In the genomic region with DNA sequence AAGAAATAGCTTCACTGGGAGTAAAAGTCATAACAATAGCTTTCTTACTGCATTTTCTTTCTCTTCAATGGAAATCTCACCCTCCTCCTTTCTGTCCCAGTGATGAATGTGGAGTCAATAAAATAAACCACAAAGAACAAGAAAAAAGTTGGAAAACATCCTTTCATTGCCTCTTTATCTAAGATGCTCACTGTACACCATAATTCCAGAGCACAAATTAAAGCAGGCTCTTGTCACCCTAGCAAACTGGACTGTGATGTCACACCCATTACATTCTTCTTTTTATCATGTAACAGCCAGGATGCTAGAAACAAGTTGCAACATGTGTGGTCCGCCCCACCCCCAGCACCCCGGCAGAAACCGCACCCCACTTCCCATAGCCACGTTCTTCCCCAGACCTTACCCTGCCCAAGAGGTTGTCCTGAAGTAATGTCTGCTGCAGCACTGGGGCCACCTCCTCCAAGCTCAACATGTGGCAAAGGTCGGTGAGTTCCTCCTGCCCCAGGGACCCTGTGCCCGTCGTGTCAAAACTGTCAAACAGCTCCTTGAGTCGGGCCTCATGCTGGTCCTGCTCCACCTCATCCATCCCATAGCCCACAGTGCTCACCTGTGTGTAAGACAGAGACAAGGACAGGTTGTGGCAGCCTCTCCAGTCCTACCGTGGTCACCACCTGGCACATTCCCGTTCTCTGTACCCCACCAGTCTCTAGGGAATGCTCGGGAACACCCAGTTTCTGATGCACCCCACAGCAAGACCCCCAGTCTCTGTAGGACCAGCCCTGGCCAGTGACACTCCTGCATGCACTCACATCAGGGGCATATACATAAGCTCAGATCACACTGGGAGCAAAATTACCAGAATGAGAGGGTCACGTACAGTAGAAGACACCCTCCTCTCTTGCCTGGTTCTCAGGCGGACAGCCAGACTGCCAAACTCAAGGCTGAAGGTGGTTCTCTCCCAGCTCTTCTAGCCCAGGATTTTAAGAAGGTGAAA, we compare ENCODE assay signal across 1 cellular context.
TF ChIP-seq lines count a peak whose summit lies in the region.

No MANE protein-coding gene starts in this region.

TF ChIP-seq in GM12878, 131 proteins besides CTCF, POLR2A, EP300 and RAD21 (continued from another document):
- TF ChIP-seq, protein P1, sequence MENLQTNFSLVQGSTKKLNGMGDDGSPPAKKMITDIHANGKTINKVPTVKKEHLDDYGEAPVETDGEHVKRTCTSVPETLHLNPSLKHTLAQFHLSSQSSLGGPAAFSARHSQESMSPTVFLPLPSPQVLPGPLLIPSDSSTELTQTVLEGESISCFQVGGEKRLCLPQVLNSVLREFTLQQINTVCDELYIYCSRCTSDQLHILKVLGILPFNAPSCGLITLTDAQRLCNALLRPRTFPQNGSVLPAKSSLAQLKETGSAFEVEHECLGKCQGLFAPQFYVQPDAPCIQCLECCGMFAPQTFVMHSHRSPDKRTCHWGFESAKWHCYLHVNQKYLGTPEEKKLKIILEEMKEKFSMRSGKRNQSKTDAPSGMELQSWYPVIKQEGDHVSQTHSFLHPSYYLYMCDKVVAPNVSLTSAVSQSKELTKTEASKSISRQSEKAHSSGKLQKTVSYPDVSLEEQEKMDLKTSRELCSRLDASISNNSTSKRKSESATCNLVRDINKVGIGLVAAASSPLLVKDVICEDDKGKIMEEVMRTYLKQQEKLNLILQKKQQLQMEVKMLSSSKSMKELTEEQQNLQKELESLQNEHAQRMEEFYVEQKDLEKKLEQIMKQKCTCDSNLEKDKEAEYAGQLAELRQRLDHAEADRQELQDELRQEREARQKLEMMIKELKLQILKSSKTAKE (IDR thresholded peaks at IDR 0.05; ENCODE audit: low read depth, poor library complexity, severe bottlenecking) = peak; percentile 72
- no peak; the same call in 1 of the 2 replicates for TF ChIP-seq MTA3 (IDR thresholded peaks at IDR 0.05; ENCODE audit: borderline replicate concordance, low read length)
- TF ChIP-seq NBN (IDR thresholded peaks at IDR 0.05) = peak; percentile 33; the same call in 1 of the 2 replicates
- TF ChIP-seq TCF12 (IDR thresholded peaks at IDR 0.05; ENCODE audit: low read depth, low read length) = 0 out of 2 replicates have a peak, but pooled peaks have one; percentile 27
- TF ChIP-seq, protein P2, sequence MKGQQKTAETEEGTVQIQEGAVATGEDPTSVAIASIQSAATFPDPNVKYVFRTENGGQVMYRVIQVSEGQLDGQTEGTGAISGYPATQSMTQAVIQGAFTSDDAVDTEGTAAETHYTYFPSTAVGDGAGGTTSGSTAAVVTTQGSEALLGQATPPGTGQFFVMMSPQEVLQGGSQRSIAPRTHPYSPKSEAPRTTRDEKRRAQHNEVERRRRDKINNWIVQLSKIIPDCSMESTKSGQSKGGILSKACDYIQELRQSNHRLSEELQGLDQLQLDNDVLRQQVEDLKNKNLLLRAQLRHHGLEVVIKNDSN (IDR thresholded peaks at IDR 0.05; ENCODE audit: borderline replicate concordance, extremely low read length, insufficient read depth, low read depth, low read length) = no peak
- TF ChIP-seq SMARCA5 (IDR thresholded peaks at IDR 0.05) = no peak
- TF ChIP-seq RUNX3 (IDR thresholded peaks at IDR 0.05; ENCODE audit: low read length) = peak; percentile 96
- TF ChIP-seq CBX5 (IDR thresholded peaks at IDR 0.05; ENCODE audit: low read depth) = no peak
- TF ChIP-seq, protein P3, sequence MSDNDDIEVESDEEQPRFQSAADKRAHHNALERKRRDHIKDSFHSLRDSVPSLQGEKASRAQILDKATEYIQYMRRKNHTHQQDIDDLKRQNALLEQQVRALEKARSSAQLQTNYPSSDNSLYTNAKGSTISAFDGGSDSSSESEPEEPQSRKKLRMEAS (IDR thresholded peaks at IDR 0.05; ENCODE audit: low read depth, low read length) = 0 out of 2 replicates have a peak, but pooled peaks have one; percentile 37
- 0 out of 4 replicates have a peak, but pooled peaks of 1 of the 2 experiments have one; percentile 18 for TF ChIP-seq BHLHE40 (IDR thresholded peaks at IDR 0.05; ENCODE audit: borderline replicate concordance in 1 of 2, low read depth in 2 of 2, low read length in 1 of 2)
- no peak for TF ChIP-seq KDM1A (IDR thresholded peaks at IDR 0.05; ENCODE audit: borderline replicate concordance)
- TF ChIP-seq PAX5 (IDR thresholded peaks at IDR 0.05; ENCODE audit: borderline replicate concordance, low read depth, low read length) = 0 out of 2 replicates have a peak, but pooled peaks have one; percentile 17
- TF ChIP-seq, protein P4, sequence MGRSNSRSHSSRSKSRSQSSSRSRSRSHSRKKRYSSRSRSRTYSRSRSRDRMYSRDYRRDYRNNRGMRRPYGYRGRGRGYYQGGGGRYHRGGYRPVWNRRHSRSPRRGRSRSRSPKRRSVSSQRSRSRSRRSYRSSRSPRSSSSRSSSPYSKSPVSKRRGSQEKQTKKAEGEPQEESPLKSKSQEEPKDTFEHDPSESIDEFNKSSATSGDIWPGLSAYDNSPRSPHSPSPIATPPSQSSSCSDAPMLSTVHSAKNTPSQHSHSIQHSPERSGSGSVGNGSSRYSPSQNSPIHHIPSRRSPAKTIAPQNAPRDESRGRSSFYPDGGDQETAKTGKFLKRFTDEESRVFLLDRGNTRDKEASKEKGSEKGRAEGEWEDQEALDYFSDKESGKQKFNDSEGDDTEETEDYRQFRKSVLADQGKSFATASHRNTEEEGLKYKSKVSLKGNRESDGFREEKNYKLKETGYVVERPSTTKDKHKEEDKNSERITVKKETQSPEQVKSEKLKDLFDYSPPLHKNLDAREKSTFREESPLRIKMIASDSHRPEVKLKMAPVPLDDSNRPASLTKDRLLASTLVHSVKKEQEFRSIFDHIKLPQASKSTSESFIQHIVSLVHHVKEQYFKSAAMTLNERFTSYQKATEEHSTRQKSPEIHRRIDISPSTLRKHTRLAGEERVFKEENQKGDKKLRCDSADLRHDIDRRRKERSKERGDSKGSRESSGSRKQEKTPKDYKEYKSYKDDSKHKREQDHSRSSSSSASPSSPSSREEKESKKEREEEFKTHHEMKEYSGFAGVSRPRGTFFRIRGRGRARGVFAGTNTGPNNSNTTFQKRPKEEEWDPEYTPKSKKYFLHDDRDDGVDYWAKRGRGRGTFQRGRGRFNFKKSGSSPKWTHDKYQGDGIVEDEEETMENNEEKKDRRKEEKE (IDR thresholded peaks at IDR 0.05) = no peak
- TF ChIP-seq RB1 (IDR thresholded peaks at IDR 0.05; ENCODE audit: borderline replicate concordance) = no peak
- TF ChIP-seq ZSCAN29 (IDR thresholded peaks at IDR 0.05) = no peak
- peak; percentile 30 for TF ChIP-seq MYC (IDR thresholded peaks at IDR 0.05; ENCODE audit: insufficient read depth, insufficient read length, insufficient replicate concordance, low read length, severe bottlenecking)
- TF ChIP-seq NR2F1 (conservative IDR thresholded peaks at IDR 0.05) = no peak
- TF ChIP-seq, protein P5, sequence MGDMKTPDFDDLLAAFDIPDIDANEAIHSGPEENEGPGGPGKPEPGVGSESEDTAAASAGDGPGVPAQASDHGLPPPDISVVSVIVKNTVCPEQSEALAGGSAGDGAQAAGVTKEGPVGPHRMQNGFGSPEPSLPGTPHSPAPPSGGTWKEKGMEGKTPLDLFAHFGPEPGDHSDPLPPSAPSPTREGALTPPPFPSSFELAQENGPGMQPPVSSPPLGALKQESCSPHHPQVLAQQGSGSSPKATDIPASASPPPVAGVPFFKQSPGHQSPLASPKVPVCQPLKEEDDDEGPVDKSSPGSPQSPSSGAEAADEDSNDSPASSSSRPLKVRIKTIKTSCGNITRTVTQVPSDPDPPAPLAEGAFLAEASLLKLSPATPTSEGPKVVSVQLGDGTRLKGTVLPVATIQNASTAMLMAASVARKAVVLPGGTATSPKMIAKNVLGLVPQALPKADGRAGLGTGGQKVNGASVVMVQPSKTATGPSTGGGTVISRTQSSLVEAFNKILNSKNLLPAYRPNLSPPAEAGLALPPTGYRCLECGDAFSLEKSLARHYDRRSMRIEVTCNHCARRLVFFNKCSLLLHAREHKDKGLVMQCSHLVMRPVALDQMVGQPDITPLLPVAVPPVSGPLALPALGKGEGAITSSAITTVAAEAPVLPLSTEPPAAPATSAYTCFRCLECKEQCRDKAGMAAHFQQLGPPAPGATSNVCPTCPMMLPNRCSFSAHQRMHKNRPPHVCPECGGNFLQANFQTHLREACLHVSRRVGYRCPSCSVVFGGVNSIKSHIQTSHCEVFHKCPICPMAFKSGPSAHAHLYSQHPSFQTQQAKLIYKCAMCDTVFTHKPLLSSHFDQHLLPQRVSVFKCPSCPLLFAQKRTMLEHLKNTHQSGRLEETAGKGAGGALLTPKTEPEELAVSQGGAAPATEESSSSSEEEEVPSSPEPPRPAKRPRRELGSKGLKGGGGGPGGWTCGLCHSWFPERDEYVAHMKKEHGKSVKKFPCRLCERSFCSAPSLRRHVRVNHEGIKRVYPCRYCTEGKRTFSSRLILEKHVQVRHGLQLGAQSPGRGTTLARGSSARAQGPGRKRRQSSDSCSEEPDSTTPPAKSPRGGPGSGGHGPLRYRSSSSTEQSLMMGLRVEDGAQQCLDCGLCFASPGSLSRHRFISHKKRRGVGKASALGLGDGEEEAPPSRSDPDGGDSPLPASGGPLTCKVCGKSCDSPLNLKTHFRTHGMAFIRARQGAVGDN (IDR thresholded peaks at IDR 0.05) = no peak
